Comparison of ENCODE assay signal across 19 cellular contexts in genomic region chr22:46807458-46807857, GRCh38. TPM values are rescaled to one million over a fixed set of nuclear protein-coding genes. Genes with fewer than 3 reads are reported as not detected.
DNase-seq lines count a peak whose midpoint lies in the region; ATAC-seq, FAIRE-seq and TF ChIP-seq lines count a peak whose summit lies in the region.
"Had no signal": no experiment of that assay in that cellular context is flagged by ENCODE, and none has a peak within 500 bp of the region (broad histone marks: within the 10 kb centered on the region; RNA-seq: fewer than 3 reads in every experiment).

No MANE protein-coding gene starts in this region.

- POLR2A ChIA-PET in CD4-positive, alpha-beta T cell (lab: Charles Lee), result no interaction called here
- POLR2A ChIA-PET in K562 (lab: Yijun Ruan, JAX), result no interaction called here

- H3K4me2 ChIP-seq in BLaER1 (0 out of 2 replicates have a peak overlapping the region, but pooled peaks have one; percentile 83), K562 (ENCODE audit: insufficient read depth, low read length) (no peak overlapping the region)
- H3K4me2 ChIP-seq: A549 had no signal

- no peaks in the 10 kb centered on the region for H3K9me3 ChIP-seq in BLaER1
- no peaks in the 10 kb centered on the region for H3K9me3 ChIP-seq in CD4-positive, alpha-beta T cell (ENCODE audit: control insufficient read depth, low read length)
- no peaks in the 10 kb centered on the region for H3K9me3 ChIP-seq in K562 (replicated peaks; ENCODE audit: control insufficient read depth, insufficient read depth, low read depth, low read length)
- H3K9me3 ChIP-seq: A549 had no signal

- H3K79me2 ChIP-seq in K562 (ENCODE audit: control insufficient read depth, insufficient read depth, low read length), result no peaks in the 10 kb centered on the region; the same call in 1 of the 3 replicates

- peaks cover 78% of the 10 kb centered on the region for H4K20me1 ChIP-seq in BLaER1
- peaks cover 12% of the 10 kb centered on the region; the same call in 1 of the 2 replicates for H4K20me1 ChIP-seq in K562 (replicated peaks; ENCODE audit: control insufficient read depth, insufficient read depth, low read length)

- intact Hi-C loops in CD4-positive, alpha-beta T cell (cut with DNase I, micrococcal nuclease), result no loop called here
- intact Hi-C loops in K562 (cut with micrococcal nuclease), result no loop called here

- BruUV-seq in K562 (replicated peaks; lab: Mats Ljungman, UMichigan), result no TSS peak

- no peak for TF ChIP-seq CTCF in CD4-positive, alpha-beta T cell (IDR thresholded peaks at IDR 0.05)
- TF ChIP-seq CTCF in K562 (IDR thresholded peaks at IDR 0.05 in 2 of 3, conservative IDR thresholded peaks at IDR 0.05 in 1 of 3; ENCODE audit: insufficient read depth in 2 of 3, low read depth in 1 of 3, low read length in 3 of 3) (no peak), osteocyte (IDR thresholded peaks at IDR 0.05) (no peak)

- peaks cover 49% of the 10 kb centered on the region for H3K36me3 Mint-ChIP-seq in CD4-positive, alpha-beta T cell (ENCODE audit: low read depth)
- peaks cover 14% of the 10 kb centered on the region for H3K36me3 Mint-ChIP-seq in osteocyte (ENCODE audit: unreplicated experiment)

- peak overlapping the region; percentile 3 for H3K27ac Mint-ChIP-seq in CD4-positive, alpha-beta T cell
- no peak overlapping the region for H3K27ac Mint-ChIP-seq in osteocyte (ENCODE audit: unreplicated experiment)
- H3K27ac Mint-ChIP-seq: HFFc6 had no signal

- in situ Hi-C loops in K562 (cut with MboI), result no loop called here
- in situ Hi-C loops in KBM-7 (cut with MboI; ENCODE audit: low pct_unique_long_range_greater_than_20kb, low sequenced_read_pairs), result no loop called here

- no peak overlapping the region for H2AFZ ChIP-seq in K562 (ENCODE audit: low read depth, low read length)

- H3K4me3 ChIP-seq in BLaER1 (no peak overlapping the region), K562 (no peak overlapping the region)
- H3K4me3 ChIP-seq: A549 had no signal

- H3K4me1 ChIP-seq in BLaER1 (peaks cover 47% of the 10 kb centered on the region), K562 (replicated peaks in 1 of 2; ENCODE audit: control insufficient read depth in 2 of 2, insufficient read depth in 2 of 2, low read length in 2 of 2) (peaks cover 5 to 11% of the 10 kb centered on the region in 2 experiments; a peak in 3 of 5 replicates)
- H3K4me1 ChIP-seq: A549 had no signal

- no peak for TF ChIP-seq EP300 in K562 (IDR thresholded peaks at IDR 0.05; ENCODE audit: low read length)

- no peak for FAIRE-seq in K562 (lab: Jason Lieb, UNC)
- FAIRE-seq: A549, GM19239 had no signal

- H3K27me3 Mint-ChIP-seq in CD4-positive, alpha-beta T cell, result no peaks in the 10 kb centered on the region
- H3K27me3 Mint-ChIP-seq in osteocyte (ENCODE audit: unreplicated experiment), result no peaks in the 10 kb centered on the region
- H3K27me3 Mint-ChIP-seq: CD4-positive, CD25-positive, alpha-beta regulatory T cell; IgD-negative memory B cell had no signal

- no peak for TF ChIP-seq RAD21 in K562 (CRISPR knock-in tag; conservative IDR thresholded peaks at IDR 0.05 in 1 of 2, IDR thresholded peaks at IDR 0.05 in 1 of 2)

- H3K4me3 Mint-ChIP-seq in CD4-positive, alpha-beta T cell, result no peak overlapping the region
- H3K4me3 Mint-ChIP-seq in osteocyte (ENCODE audit: unreplicated experiment), result no peak overlapping the region
- H3K4me3 Mint-ChIP-seq: CD4-positive, CD25-positive, alpha-beta regulatory T cell; HFFc6 had no signal

- H3K27me3 ChIP-seq in BLaER1 (no peaks in the 10 kb centered on the region), K562 (ENCODE audit: control insufficient read depth in 2 of 2, insufficient read depth in 2 of 2, low read length in 2 of 2) (no peaks in the 10 kb centered on the region)
- no peaks in the 10 kb centered on the region for H3K27me3 ChIP-seq in CD4-positive, alpha-beta T cell (ENCODE audit: control insufficient read depth, insufficient read depth, low read length)

- no peak for ATAC-seq in CD4-positive, alpha-beta T cell (ENCODE audit: poor library complexity)
- no peak for ATAC-seq in K562
- no peak for ATAC-seq in GM21526 (IDR thresholded peaks at IDR 0.05; ENCODE audit: low FRiP score, unreplicated experiment)
- no peak for ATAC-seq in HG03469 (IDR thresholded peaks at IDR 0.05; ENCODE audit: unreplicated experiment)
- ATAC-seq: A549 had no signal

- WGBS in K562 (ENCODE audit: insufficient coverage, low coverage, missing lambda C conversion rate), result 85% methylated on average over 4 of the region's 6 CpGs

- peaks cover 67% of the 10 kb centered on the region for H3K36me3 ChIP-seq in BLaER1
- no peaks in the 10 kb centered on the region for H3K36me3 ChIP-seq in K562 (ENCODE audit: control insufficient read depth, insufficient read depth, low read length)

- TF ChIP-seq POLR2A in K562 (conservative IDR thresholded peaks at IDR 0.05), result no peak

- H3K9ac ChIP-seq in BLaER1 (no peak overlapping the region), K562 (ENCODE audit: insufficient read depth in 1 of 2, low read depth in 2 of 2, low read length in 2 of 2) (no peak overlapping the region)

- peaks cover 7% of the 10 kb centered on the region for H3K9me1 ChIP-seq in K562 (ENCODE audit: control insufficient read depth, insufficient read depth, low read length)

- no peak for DNase-seq in CD4-positive, alpha-beta T cell
- DNase-seq in K562 (ENCODE audit: extremely low read depth in 1 of 4, low spot score in 3 of 4) (no peak), osteocyte (ENCODE audit: extremely low spot score, unreplicated experiment) (peak; percentile 57), DMS79 treated with DMSO at 0.1 percent for 48 hours (lab: John Stamatoyannopoulos, UW) (no peak), KBM-7 (no peak)
- DNase-seq: Calu3; CD4-positive, CD25-positive, alpha-beta regulatory T cell; DMS 273 treated with DMSO at 0.1 percent for 48 hours; EL; GDM1; HCEC 1CT; HFFc6; Karpas-422 had no signal

- peaks cover 43% of the 10 kb centered on the region for H3K4me1 Mint-ChIP-seq in CD4-positive, alpha-beta T cell (ENCODE audit: low read depth)
- H3K4me1 Mint-ChIP-seq in osteocyte (ENCODE audit: unreplicated experiment), result no peaks in the 10 kb centered on the region

- no peaks in the 10 kb centered on the region for H3K9me3 Mint-ChIP-seq in CD4-positive, alpha-beta T cell
- H3K9me3 Mint-ChIP-seq in osteocyte (ENCODE audit: unreplicated experiment), result peaks cover 3% of the 10 kb centered on the region
- H3K9me3 Mint-ChIP-seq: CD4-positive, CD25-positive, alpha-beta regulatory T cell; HFFc6; IgD-negative memory B cell had no signal

- H3K27ac ChIP-seq in BLaER1 (peak overlapping the region; percentile 71; the same call in 1 of the 2 replicates), K562 (ENCODE audit: extremely low read depth, low read depth, low read length) (no peak overlapping the region)
- H3K27ac ChIP-seq in CD4-positive, alpha-beta T cell (ENCODE audit: low read depth, low read length), result no peak overlapping the region
- H3K27ac ChIP-seq: A549 had no signal

- CTCF ChIA-PET in CD4-positive, alpha-beta T cell (lab: Charles Lee), result interaction anchor here (1.2 kb wide), 1 partner anchor 49 kb away, joined by 3 read pairs; no protein-coding TSS in a partner anchor
- CTCF ChIA-PET in K562 (lab: Yijun Ruan, JAX; ENCODE audit: low intra/inter-chr PET ratio), result no interaction called here

TF ChIP-seq in K562, 482 proteins besides CTCF, POLR2A, EP300 and RAD21 (continues in another document):
- TF ChIP-seq ZNF518B (CRISPR knock-in tag; IDR thresholded peaks at IDR 0.05), result no peak
- TF ChIP-seq CBX2 (IDR thresholded peaks at IDR 0.05; ENCODE audit: insufficient read depth, low read length, poor library complexity, severe bottlenecking), result no peak
- TF ChIP-seq TFAM (CRISPR knock-in tag; conservative IDR thresholded peaks at IDR 0.05), result no peak

RNA-seq across cellular contexts. Expression of gene TBC1D22A, which starts 45.0 kb away (rescaled TPM):
- total RNA-seq in CD4-positive, alpha-beta T cell, result 10 to 100 TPM; 27.1 to 31.7 TPM
- total RNA-seq in K562 (2011; cell fraction: chromatin; rRNA removed; ENCODE audit: low replicate concordance), result 31.5 and 43.3 TPM in 2 replicates
- total RNA-seq in K562 (2011; cell fraction: nucleolus; rRNA removed), result 21.1 and 22.2 TPM in 2 replicates
- total RNA-seq in K562 (2011; cell fraction: nucleoplasm; rRNA removed), result 21.2 and 22.4 TPM in 2 replicates
- total RNA-seq in K562 (2014; rRNA removed) (5.2 and 8.2 TPM in 2 replicates), K562 (2014; rRNA removed; fragmentation: Illumina TruSeq; extraction: Trizol) (1.9 and 2.4 TPM in 2 replicates), K562 (2015; rRNA removed; fragmentation: Illumina TruSeq; extraction: Trizol) (3.1 and 3.3 TPM in 2 replicates), K562 (2021) (11.5 and 12.6 TPM in 2 replicates), osteocyte (28.9 and 29.1 TPM in 2 replicates)
- polyA plus RNA-seq in K562 (2011; rRNA removed) (7.5 and 10.0 TPM in 2 replicates), K562 (2014; fragmentation: Illumina TruSeq; extraction: Trizol) (5.6 and 5.8 TPM in 2 replicates), K562 (2014; fragmentation: Nextera tagmentation; extraction: Ambion mirVana) (under 1 TPM; 0.20 to 0.34 TPM), K562 (2014; rRNA removed) (7.1 and 7.9 TPM in 2 replicates)
- 7.8 and 8.5 TPM in 2 replicates for polyA plus RNA-seq in K562 (2011; cell fraction: cytosol; rRNA removed)
- polyA plus RNA-seq in K562 (2011; cell fraction: nucleus; rRNA removed), result 9.0 and 10.7 TPM in 2 replicates
- 8.6 and 10.2 TPM in 2 replicates for polyA plus RNA-seq in K562 (2012)
- 8.5 and 9.0 TPM in 2 replicates for polyA minus RNA-seq in K562 (2011; rRNA and poly(A)+ RNA removed)
- 5.6 and 15.4 TPM in 2 replicates for polyA minus RNA-seq in K562 (2011; cell fraction: cytosol; rRNA and poly(A)+ RNA removed)
- polyA minus RNA-seq in K562 (2011; cell fraction: nucleus; rRNA and poly(A)+ RNA removed), result 7.1 and 12.8 TPM in 2 replicates
